In the genomic region with DNA sequence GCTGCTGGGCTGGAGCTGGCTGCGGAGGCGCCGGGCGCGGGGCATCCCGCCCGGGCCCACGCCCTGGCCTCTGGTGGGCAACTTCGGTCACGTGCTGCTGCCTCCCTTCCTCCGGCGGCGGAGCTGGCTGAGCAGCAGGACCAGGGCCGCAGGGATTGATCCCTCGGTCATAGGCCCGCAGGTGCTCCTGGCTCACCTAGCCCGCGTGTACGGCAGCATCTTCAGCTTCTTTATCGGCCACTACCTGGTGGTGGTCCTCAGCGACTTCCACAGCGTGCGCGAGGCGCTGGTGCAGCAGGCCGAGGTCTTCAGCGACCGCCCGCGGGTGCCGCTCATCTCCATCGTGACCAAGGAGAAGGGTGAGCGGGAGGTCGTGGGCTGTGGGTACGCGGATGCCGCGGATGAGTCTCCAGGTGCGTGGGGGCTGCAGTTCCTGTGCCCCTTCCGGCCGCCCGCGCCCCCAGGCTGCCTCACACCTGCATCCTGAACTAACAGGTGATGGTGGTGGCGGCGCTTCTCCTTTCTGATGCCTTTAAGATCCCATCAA, we compare ENCODE assay signal across 8 cellular contexts. TPM values are rescaled to one million over a fixed set of nuclear protein-coding genes. Genes with fewer than 3 reads are reported as not detected.
A peak's percentile ranks its signal among the peaks of the same experiment; 100 is the strongest.
DNase-seq lines count a peak whose midpoint lies in the region; ATAC-seq and TF ChIP-seq lines count a peak whose summit lies in the region.

No MANE protein-coding gene starts in this region.

- H3K79me2 ChIP-seq in ACC112 (ENCODE audit: control insufficient read depth, insufficient read depth, low read length, unreplicated experiment) (peaks cover 4% of the 10 kb centered on the region), smooth muscle cell (ENCODE audit: low read depth) (no peaks in the 10 kb centered on the region)

- peaks cover 6% of the 10 kb centered on the region; the same call in 1 of the 2 replicates for H3K36me3 ChIP-seq in ACC112 (ENCODE audit: insufficient read depth, low read length)
- H3K36me3 ChIP-seq in smooth muscle cell (ENCODE audit: low read depth): no peaks in the 10 kb centered on the region

- DNase-seq in NAMALWA (ENCODE audit: low spot score) (peak; percentile 22), smooth muscle cell (lab: John Stamatoyannopoulos, UW; ENCODE audit: unreplicated experiment) (no peak), NCI-H774 (lab: John Stamatoyannopoulos, UW) (no peak)
- DNase-seq in activated naive CD4-positive, alpha-beta T cell treated with anti-CD3 and anti-CD28 coated beads, Interleukin-2, amount 50 U/mL, for 16 hours: peak; percentile 46

- 7% methylated on average over 43 of the region's 45 CpGs for WGBS in smooth muscle cell (ENCODE audit: low lambda C conversion rate)

- H2AFZ ChIP-seq in ACC112 (ENCODE audit: low read length, unreplicated experiment) (peak overlapping the region; percentile 93), smooth muscle cell (ENCODE audit: low read depth) (peak overlapping the region; percentile 40)

- no peaks in the 10 kb centered on the region for H3F3A ChIP-seq in smooth muscle cell (ENCODE audit: low read depth)

- peaks cover 8% of the 10 kb centered on the region for H3K4me1 ChIP-seq in ACC112 (ENCODE audit: control insufficient read depth, insufficient read depth, low read length, unreplicated experiment)
- H3K4me1 ChIP-seq in smooth muscle cell (ENCODE audit: low read depth): peaks cover 9% of the 10 kb centered on the region

- ATAC-seq in GM19467 (IDR thresholded peaks at IDR 0.05; ENCODE audit: unreplicated experiment) (peak; percentile 14), GM18520 (IDR thresholded peaks at IDR 0.05; ENCODE audit: unreplicated experiment) (no peak)

- H3K4me3 ChIP-seq in ACC112 (ENCODE audit: low read depth, low read length): peak overlapping the region; percentile 84
- peak overlapping the region; percentile 50 for H3K4me3 ChIP-seq in iPS-11a (ENCODE audit: low read depth, low read length)
- peak overlapping the region; percentile 70 for H3K4me3 ChIP-seq in smooth muscle cell

- no peak for TF ChIP-seq CTCF in smooth muscle cell (IDR thresholded peaks at IDR 0.05; ENCODE audit: borderline replicate concordance, insufficient read depth, poor library complexity, severe bottlenecking)

- H3K27ac ChIP-seq in ACC112 (ENCODE audit: low read depth, low read length): no peak overlapping the region
- no peak overlapping the region for H3K27ac ChIP-seq in smooth muscle cell (ENCODE audit: low read depth)

- H3K27me3 ChIP-seq in ACC112 (ENCODE audit: insufficient read depth, low read length): no peaks in the 10 kb centered on the region
- no peaks in the 10 kb centered on the region for H3K27me3 ChIP-seq in smooth muscle cell (ENCODE audit: low read depth)

- no peaks in the 10 kb centered on the region for H3K9me3 ChIP-seq in smooth muscle cell (replicated peaks; ENCODE audit: low read depth)

- H3K9ac ChIP-seq in smooth muscle cell (ENCODE audit: low read depth): no peak overlapping the region

- no peaks in the 10 kb centered on the region for H4K20me1 ChIP-seq in smooth muscle cell (ENCODE audit: low read depth)

- H3K4me2 ChIP-seq in smooth muscle cell: peak overlapping the region; percentile 98

RNA-seq across cellular contexts. Expression of a gene that starts 0.5 kb away (rescaled TPM):
- total RNA-seq in smooth muscle cell: 3.5 and 4.4 TPM in 2 replicates
- polyA plus RNA-seq in smooth muscle cell: 1.9 and 2.4 TPM in 2 replicates

RNA-seq across cellular contexts. Expression of a gene that starts 57.8 kb away (rescaled TPM):
- 16.9 and 18.2 TPM in 2 replicates for total RNA-seq in smooth muscle cell
- 35.1 and 44.2 TPM in 2 replicates for polyA plus RNA-seq in smooth muscle cell

Comparison
In these comparisons a context has a peak if more than half of its experiments do, and no peak if none do; other contexts are left out.
1. DNase-seq: peak in NAMALWA (single experiment) and activated naive CD4-positive, alpha-beta T cell treated with anti-CD3 and anti-CD28 coated beads, Interleukin-2, amount 50 U/mL, for 16 hours (single experiment); none in smooth muscle cell (single experiment) and NCI-H774 (single experiment).
2. Peak in every context shown above with its lines, with median percentiles within 50 percentile points of each other: H3K4me3 ChIP-seq.